In genomic region chr15:31228980-31229826, GRCh38 we compare ENCODE assay signal across 8 cellular contexts.
DNase-seq lines count a peak whose midpoint lies in the region; ATAC-seq, FAIRE-seq and TF ChIP-seq lines count a peak whose summit lies in the region.

No MANE protein-coding gene starts in this region.

- peaks cover 24% of the 10 kb centered on the region for H3K4me1 ChIP-seq in HepG2 (ENCODE audit: insufficient read depth, low read length)

- peak overlapping the region; percentile 60 for H3K27ac ChIP-seq in HepG2 (ENCODE audit: extremely low read length, insufficient read depth, low read length)

- intact Hi-C loops in HepG2 (cut with micrococcal nuclease; ENCODE audit: unreplicated experiment) = no loop called here

- peak overlapping the region; percentile 27 for H2AFZ ChIP-seq in HepG2 (ENCODE audit: low read length)

- H3K9me3 ChIP-seq in HepG2 (ENCODE audit: low read length) = no peaks in the 10 kb centered on the region

- CTCF ChIA-PET in HepG2 (lab: Yijun Ruan, JAX; ENCODE audit: low intra/inter-chr PET ratio, low total read pairs) = no interaction called here

- H3K4me3 ChIP-seq in HepG2 (replicated peaks in 1 of 3; ENCODE audit: insufficient read depth in 1 of 3, low read depth in 2 of 3, low read length in 3 of 3) = peak overlapping the region; percentile 40 to 71 (median 46); a peak in 5 of 6 replicates

- H3K36me3 ChIP-seq in HepG2 (replicated peaks in 1 of 2; ENCODE audit: control insufficient read depth in 1 of 2, insufficient read depth in 2 of 2, low read length in 2 of 2) = no peaks in the 10 kb centered on the region

- peak; percentile 53 to 78; a peak in 3 of 4 replicates for TF ChIP-seq POLR2A in HepG2 (IDR thresholded peaks at IDR 0.05; ENCODE audit: insufficient read depth in 1 of 2, low read depth in 2 of 2, low read length in 2 of 2)

- H3K79me2 ChIP-seq in HepG2 (ENCODE audit: insufficient read depth, low read length) = no peaks in the 10 kb centered on the region

- no peaks in the 10 kb centered on the region for H3K27me3 ChIP-seq in HepG2 (ENCODE audit: control insufficient read depth in 1 of 2, insufficient read depth in 2 of 2, low read length in 2 of 2)

- BruUV-seq in HepG2 (replicated peaks; lab: Mats Ljungman, UMichigan) = no TSS peak

- TF ChIP-seq CTCF in HepG2 (CRISPR knock-in tag; IDR thresholded peaks at IDR 0.05) = no peak

- peak overlapping the region; percentile 82 for H3K4me2 ChIP-seq in HepG2 (ENCODE audit: low read depth, low read length)

- peak overlapping the region; percentile 74 for H3K9ac ChIP-seq in HepG2 (ENCODE audit: insufficient read depth, low read depth, low read length)

- FAIRE-seq in GM18507 (lab: Jason Lieb, UNC) (peak; percentile 94), HepG2 (lab: Jason Lieb, UNC) (no peak)

- in situ Hi-C loops in HepG2 (cut with HindIII; ENCODE audit: extremely low pct_ligation_motif_present, low pct_unique_long_range_greater_than_20kb) = no loop called here

- no peak for TF ChIP-seq EP300 in HepG2 (IDR thresholded peaks at IDR 0.05; ENCODE audit: low read depth in 2 of 2, low read length in 2 of 2)
- no peak for TF ChIP-seq EP300 in HepG2 (CRISPR knock-in tag; IDR thresholded peaks at IDR 0.05; ENCODE audit: borderline replicate concordance)

- POLR2A ChIA-PET in HepG2 (lab: Yijun Ruan, JAX) = interaction anchor here (1.3 kb wide), 1 partner anchor 14 kb away, joined by 6 read pairs; no protein-coding TSS in a partner anchor

- no peak for TF ChIP-seq RAD21 in HepG2 (CRISPR knock-in tag; IDR thresholded peaks at IDR 0.05)

- H4K20me1 ChIP-seq in HepG2 (ENCODE audit: insufficient read depth, low read length) = no peaks in the 10 kb centered on the region

- WGBS in HepG2 (ENCODE audit: low lambda C conversion rate) = 87% methylated on average over 4 of the region's 8 CpGs

- peak; percentile 64 for ATAC-seq in GM21447 (IDR thresholded peaks at IDR 0.05; ENCODE audit: unreplicated experiment)
- peak; percentile 46 for ATAC-seq in HG03521 (IDR thresholded peaks at IDR 0.05; ENCODE audit: unreplicated experiment)
- peak; percentile 99 for ATAC-seq in HepG2

- DNase-seq in GM18507 (ENCODE audit: extremely low spot score, insufficient read length, low read depth) (peak; percentile 53), HepG2 (ENCODE audit: low spot score) (peak; percentile 58), DMS 273 treated with DMSO at 0.1 percent for 48 hours (lab: John Stamatoyannopoulos, UW) (no peak), HCEC 1CT (no peak), NCI-H446 treated with DMSO at 0.1 percent for 48 hours (lab: John Stamatoyannopoulos, UW) (no peak), activated gamma-delta T cell (lab: John Stamatoyannopoulos, UW) (no peak)

TF ChIP-seq in HepG2, 621 proteins besides CTCF, POLR2A, EP300 and RAD21 (continues in another document):
- TF ChIP-seq ZNF549 (CRISPR knock-in tag; IDR thresholded peaks at IDR 0.05) (no peak), IRF9 (CRISPR knock-in tag; IDR thresholded peaks at IDR 0.05; ENCODE audit: borderline replicate concordance) (0 out of 2 replicates have a peak, but pooled peaks have one; percentile 30), HIC2 (CRISPR knock-in tag; IDR thresholded peaks at IDR 0.05; ENCODE audit: low read depth) (0 out of 2 replicates have a peak, but pooled peaks have one; percentile 22), SIN3A (IDR thresholded peaks at IDR 0.05; ENCODE audit: borderline replicate concordance, low read depth, low read length) (no peak), SAP130 (CRISPR knock-in tag; IDR thresholded peaks at IDR 0.05; ENCODE audit: low read depth) (peak; percentile 46; the same call in 1 of the 2 replicates), ZNF274 (CRISPR knock-in tag; IDR thresholded peaks at IDR 0.05) (0 out of 2 replicates have a peak, but pooled peaks have one; percentile 15), TAF1 (CRISPR knock-in tag; IDR thresholded peaks at IDR 0.05) (peak; percentile 43; the same call in 1 of the 2 replicates), MTA1 (CRISPR knock-in tag; IDR thresholded peaks at IDR 0.05; ENCODE audit: borderline replicate concordance) (no peak), POLR2G (IDR thresholded peaks at IDR 0.05; ENCODE audit: low read depth, low read length) (peak; percentile 67), SALL1 (CRISPR knock-in tag; IDR thresholded peaks at IDR 0.05) (peak; percentile 25; the same call in 1 of the 2 replicates), ZNF292 (CRISPR knock-in tag; IDR thresholded peaks at IDR 0.05; ENCODE audit: borderline replicate concordance, low read depth) (peak; percentile 68; the same call in 1 of the 2 replicates), SP5 (CRISPR knock-in tag; IDR thresholded peaks at IDR 0.05; ENCODE audit: borderline replicate concordance, low read depth) (peak; percentile 21; the same call in 1 of the 2 replicates), SNAPC2 (CRISPR knock-in tag; IDR thresholded peaks at IDR 0.05) (no peak), HNRNPL (IDR thresholded peaks at IDR 0.05; ENCODE audit: low read depth, low read length) (0 out of 2 replicates have a peak, but pooled peaks have one; percentile 22), ZSCAN25 (CRISPR knock-in tag; IDR thresholded peaks at IDR 0.05) (peak; percentile 15; the same call in 1 of the 2 replicates), TIGD3 (CRISPR knock-in tag; IDR thresholded peaks at IDR 0.05; ENCODE audit: borderline replicate concordance) (no peak), ZNF772 (CRISPR knock-in tag; IDR thresholded peaks at IDR 0.05) (0 out of 2 replicates have a peak, but pooled peaks have one; percentile 27)
- TF ChIP-seq, protein P1, sequence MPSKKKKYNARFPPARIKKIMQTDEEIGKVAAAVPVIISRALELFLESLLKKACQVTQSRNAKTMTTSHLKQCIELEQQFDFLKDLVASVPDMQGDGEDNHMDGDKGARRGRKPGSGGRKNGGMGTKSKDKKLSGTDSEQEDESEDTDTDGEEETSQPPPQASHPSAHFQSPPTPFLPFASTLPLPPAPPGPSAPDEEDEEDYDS (CRISPR knock-in tag; IDR thresholded peaks at IDR 0.05) = 0 out of 2 replicates have a peak, but pooled peaks have one; percentile 32
- TF ChIP-seq, protein P2, sequence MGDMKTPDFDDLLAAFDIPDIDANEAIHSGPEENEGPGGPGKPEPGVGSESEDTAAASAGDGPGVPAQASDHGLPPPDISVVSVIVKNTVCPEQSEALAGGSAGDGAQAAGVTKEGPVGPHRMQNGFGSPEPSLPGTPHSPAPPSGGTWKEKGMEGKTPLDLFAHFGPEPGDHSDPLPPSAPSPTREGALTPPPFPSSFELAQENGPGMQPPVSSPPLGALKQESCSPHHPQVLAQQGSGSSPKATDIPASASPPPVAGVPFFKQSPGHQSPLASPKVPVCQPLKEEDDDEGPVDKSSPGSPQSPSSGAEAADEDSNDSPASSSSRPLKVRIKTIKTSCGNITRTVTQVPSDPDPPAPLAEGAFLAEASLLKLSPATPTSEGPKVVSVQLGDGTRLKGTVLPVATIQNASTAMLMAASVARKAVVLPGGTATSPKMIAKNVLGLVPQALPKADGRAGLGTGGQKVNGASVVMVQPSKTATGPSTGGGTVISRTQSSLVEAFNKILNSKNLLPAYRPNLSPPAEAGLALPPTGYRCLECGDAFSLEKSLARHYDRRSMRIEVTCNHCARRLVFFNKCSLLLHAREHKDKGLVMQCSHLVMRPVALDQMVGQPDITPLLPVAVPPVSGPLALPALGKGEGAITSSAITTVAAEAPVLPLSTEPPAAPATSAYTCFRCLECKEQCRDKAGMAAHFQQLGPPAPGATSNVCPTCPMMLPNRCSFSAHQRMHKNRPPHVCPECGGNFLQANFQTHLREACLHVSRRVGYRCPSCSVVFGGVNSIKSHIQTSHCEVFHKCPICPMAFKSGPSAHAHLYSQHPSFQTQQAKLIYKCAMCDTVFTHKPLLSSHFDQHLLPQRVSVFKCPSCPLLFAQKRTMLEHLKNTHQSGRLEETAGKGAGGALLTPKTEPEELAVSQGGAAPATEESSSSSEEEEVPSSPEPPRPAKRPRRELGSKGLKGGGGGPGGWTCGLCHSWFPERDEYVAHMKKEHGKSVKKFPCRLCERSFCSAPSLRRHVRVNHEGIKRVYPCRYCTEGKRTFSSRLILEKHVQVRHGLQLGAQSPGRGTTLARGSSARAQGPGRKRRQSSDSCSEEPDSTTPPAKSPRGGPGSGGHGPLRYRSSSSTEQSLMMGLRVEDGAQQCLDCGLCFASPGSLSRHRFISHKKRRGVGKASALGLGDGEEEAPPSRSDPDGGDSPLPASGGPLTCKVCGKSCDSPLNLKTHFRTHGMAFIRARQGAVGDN (CRISPR knock-in tag; IDR thresholded peaks at IDR 0.05) = peak; percentile 65

Comparison
In these comparisons a context has a peak if more than half of its experiments do, and no peak if none do; other contexts are left out.
1. DNase-seq: peak in GM18507 (single experiment) and HepG2 (single experiment); none in DMS 273 treated with DMSO at 0.1 percent for 48 hours (single experiment), HCEC 1CT (single experiment), NCI-H446 treated with DMSO at 0.1 percent for 48 hours (single experiment) and activated gamma-delta T cell (single experiment).
2. ATAC-seq: peak in every context shown above with its lines; median percentile 99 in HepG2; 64 in GM21447; 46 in HG03521.